In genomic region chr6:31090275-31090972, GRCh38 we compare ENCODE assay signal across 33 cellular contexts. TPM values are rescaled to one million over a fixed set of nuclear protein-coding genes. Genes with fewer than 3 reads are reported as not detected.
"Had no signal": no experiment of that assay in that cellular context is flagged by ENCODE, and none has a peak within 500 bp of the region (broad histone marks: within the 10 kb centered on the region; RNA-seq: fewer than 3 reads in every experiment).

No MANE protein-coding gene starts in this region.

- H3K4me1 ChIP-seq: prostate gland, uterus had no signal

- H3K27ac ChIP-seq: left lung, lower lobe of right lung, pancreas, prostate gland, sigmoid colon, spleen, suprapubic skin, thoracic aorta, tibial artery, upper lobe of right lung, uterus had no signal

- H3K27me3 ChIP-seq: left lung, pancreas, suprapubic skin, uterus had no signal

- ATAC-seq: left lung; lower lobe of right lung; naive thymus-derived CD8-positive, alpha-beta T cell; pancreas; right cardiac atrium; stimulated activated effector memory CD8-positive, alpha-beta T cell treated with anti-CD3 and anti-CD28 coated beads, Interleukin-12 subunit alpha, Interleukin-12 subunit beta, amount 100 ng/mL, for 72 hours; upper lobe of right lung had no signal

- H3K4me3 ChIP-seq: left lung, lower lobe of right lung, pancreas, prostate gland, sigmoid colon, spleen, suprapubic skin, thoracic aorta, tibial artery, upper lobe of right lung, uterus had no signal

- H3K9me3 ChIP-seq: left lung, lower lobe of right lung, pancreas, prostate gland, sigmoid colon, spleen, suprapubic skin, thoracic aorta, tibial artery, upper lobe of right lung, uterus had no signal

- DNase-seq: hypothalamus; immature natural killer cell; kidney; left lung; lower lobe of right lung; mammary epithelial cell; mesenchymal stem cell; naive thymus-derived CD8-positive, alpha-beta T cell; nucleus accumbens; pancreas; posterior cingulate gyrus; retina; right cardiac atrium; sigmoid colon; spleen; stimulated activated CD4-positive, alpha-beta T cell treated with anti-CD3 and anti-CD28 coated beads, Interleukin-4, amount 100 ng/mL, for 24 hours; stimulated activated naive CD4-positive, alpha-beta T cell treated with Interleukin-2 at 50 U/mL for 16 hours; tibial artery; trophoblast cell; upper lobe of right lung; uterus had no signal

- H3K36me3 ChIP-seq: left lung, lower lobe of right lung, pancreas, prostate gland, sigmoid colon, spleen, suprapubic skin, thoracic aorta, tibial artery, upper lobe of right lung, uterus had no signal

- FAIRE-seq: islet of Langerhans, kidney, pancreas, small intestine had no signal

RNA-seq across cellular contexts. Expression of gene C6orf15, which starts 22.0 kb away (rescaled TPM):
- total RNA-seq: kidney; left colon; left lung; liver; lower lobe of right lung; mucosa of gallbladder; naive thymus-derived CD8-positive, alpha-beta T cell; neural crest cell; osteoblast; pancreas; right cardiac atrium; sigmoid colon; spleen; subcutaneous adipose tissue; thoracic aorta; upper lobe of right lung had no signal
- polyA plus RNA-seq: immature natural killer cell; liver; naive thymus-derived CD8-positive, alpha-beta T cell; pancreas; right cardiac atrium; sigmoid colon; small intestine; spleen had no signal

RNA-seq across cellular contexts. Expression of gene PSORS1C1, which starts 24.2 kb away (rescaled TPM):
- total RNA-seq: naive thymus-derived CD8-positive, alpha-beta T cell; neural crest cell had no signal
- polyA plus RNA-seq: immature natural killer cell; naive thymus-derived CD8-positive, alpha-beta T cell had no signal

RNA-seq across cellular contexts. Expression of gene CDSN, which starts 29.8 kb away (rescaled TPM):
- total RNA-seq: left colon; liver; lower lobe of right lung; naive thymus-derived CD8-positive, alpha-beta T cell; neural crest cell; osteoblast; sigmoid colon; spleen; subcutaneous adipose tissue; upper lobe of right lung had no signal
- polyA plus RNA-seq: immature natural killer cell; liver; naive thymus-derived CD8-positive, alpha-beta T cell; sigmoid colon; spleen had no signal

RNA-seq across cellular contexts. Expression of gene PSORS1C2, which starts 48.4 kb away (rescaled TPM):
- total RNA-seq: kidney; left colon; left lung; liver; lower lobe of right lung; mammary epithelial cell; mucosa of gallbladder; naive thymus-derived CD8-positive, alpha-beta T cell; neural crest cell; osteoblast; pancreas; prostate gland; right cardiac atrium; sigmoid colon; spleen; subcutaneous adipose tissue; thoracic aorta; upper lobe of right lung; uterus had no signal
- polyA plus RNA-seq: immature natural killer cell; liver; mammary epithelial cell; naive thymus-derived CD8-positive, alpha-beta T cell; pancreas; right cardiac atrium; sigmoid colon; small intestine; spleen had no signal
